ENCODE assay signal across 9 cellular contexts in the genomic region with DNA sequence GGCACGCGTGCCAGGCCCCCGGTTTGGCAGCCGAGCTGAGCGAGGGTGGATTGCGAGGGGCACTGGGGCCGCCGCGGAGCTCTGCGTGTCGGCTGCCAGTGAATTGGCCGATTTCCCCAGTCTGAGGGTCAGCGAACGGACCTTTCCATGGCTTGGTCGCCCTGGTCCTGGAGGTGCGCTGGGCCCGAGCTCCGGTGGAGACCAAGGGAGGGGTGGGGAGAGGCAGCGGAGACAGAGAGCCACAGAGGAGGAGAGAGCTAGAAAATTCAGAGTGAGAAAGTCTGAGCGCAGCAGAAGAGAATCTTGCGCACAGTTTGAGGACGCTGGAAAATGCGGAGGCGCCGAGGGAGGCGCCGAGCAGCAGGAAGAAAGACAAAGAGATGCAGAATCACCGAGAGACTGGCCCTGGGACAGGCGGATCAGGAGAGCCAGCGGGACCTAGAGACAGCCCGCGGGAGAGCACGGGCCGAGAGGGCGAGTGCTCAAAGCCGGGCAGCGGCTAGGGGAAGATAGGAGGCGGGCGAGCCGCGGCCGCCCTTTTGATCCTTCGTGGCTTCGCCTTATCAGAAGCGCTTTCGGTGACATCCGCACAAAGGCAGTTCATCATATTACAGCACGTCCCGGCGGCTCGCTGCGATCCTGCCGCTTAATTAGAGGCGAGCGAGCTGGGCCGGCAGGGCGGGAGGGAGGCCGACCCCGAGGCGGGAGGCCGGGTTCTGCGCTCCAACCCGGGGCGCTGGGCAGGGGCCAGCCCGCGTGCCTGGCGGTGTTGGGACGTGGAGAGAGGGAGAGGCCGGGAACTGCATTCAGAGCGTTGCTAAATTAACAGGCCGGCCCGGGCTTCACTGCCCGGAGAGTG. TPM values are rescaled to one million over a fixed set of nuclear protein-coding genes. Genes with fewer than 3 reads are reported as not detected.
DNase-seq lines count a peak whose midpoint lies in the region; ATAC-seq, FAIRE-seq and TF ChIP-seq lines count a peak whose summit lies in the region.
"Had no signal": no experiment of that assay in that cellular context is flagged by ENCODE, and none has a peak within 500 bp of the region (broad histone marks: within the 10 kb centered on the region; RNA-seq: fewer than 3 reads in every experiment).

No MANE protein-coding gene starts in this region.

- peaks cover 3% of the 10 kb centered on the region for H4K20me1 ChIP-seq in keratinocyte (ENCODE audit: control insufficient read depth, extremely low read depth, insufficient read depth, low read length)

- peak overlapping the region in 2 of 3 experiments; percentile 40 to 46 for H3K4me3 ChIP-seq in keratinocyte (ENCODE audit: control insufficient read depth in 2 of 3, extremely low read depth in 1 of 3, insufficient read depth in 2 of 3, low read depth in 1 of 3, low read length in 3 of 3)

- no peaks in the 10 kb centered on the region for H3K36me3 Mint-ChIP-seq in osteocyte (ENCODE audit: unreplicated experiment)

- no peak overlapping the region for H3K9ac ChIP-seq in keratinocyte (ENCODE audit: control insufficient read depth, extremely low read depth, insufficient read depth, low read length)

- no peak overlapping the region for H2AFZ ChIP-seq in keratinocyte (ENCODE audit: control insufficient read depth, low read length)

- H3K27ac ChIP-seq in keratinocyte (ENCODE audit: control insufficient read depth, insufficient read depth, low read length) = no peak overlapping the region

- H3K4me3 Mint-ChIP-seq in osteocyte (ENCODE audit: unreplicated experiment) = no peak overlapping the region

- H3K4me2 ChIP-seq in keratinocyte (ENCODE audit: control insufficient read depth, extremely low read depth, insufficient read depth, low read depth, low read length) = peak overlapping the region; percentile 71

- DNase-seq in stimulated activated CD4-positive, alpha-beta T cell treated with anti-CD3 and anti-CD28 coated beads, Interleukin-15, amount 100 ng/mL, for 24 hours = peak; percentile 41
- no peak for DNase-seq in stimulated activated CD4-positive, alpha-beta T cell treated with anti-CD3 and anti-CD28 coated beads, Interleukin-12 subunit alpha, Interleukin-12 subunit beta, amount 100 ng/mL, for 4 hours
- no peak for DNase-seq in keratinocyte (ENCODE audit: low read depth, low spot score)
- DNase-seq in urothelium cell line (ENCODE audit: low spot score) = peak; percentile 20
- DNase-seq in LoVo (ENCODE audit: low spot score) = no peak
- no peak for DNase-seq in SIG-M5 (lab: John Stamatoyannopoulos, UW)
- DNase-seq in osteocyte (ENCODE audit: extremely low spot score, unreplicated experiment) = no peak

- ATAC-seq in SK-N-SH treated with all-trans-retinoic acid at 6 μM for 48 hours = peak; percentile 22

- peaks cover 12% of the 10 kb centered on the region for H3K4me1 Mint-ChIP-seq in osteocyte (ENCODE audit: unreplicated experiment)

- H3K27ac Mint-ChIP-seq in osteocyte (ENCODE audit: unreplicated experiment) = no peak overlapping the region

- no peaks in the 10 kb centered on the region for H3K9me3 ChIP-seq in keratinocyte (ENCODE audit: control insufficient read depth, low read depth, low read length)

- no peaks in the 10 kb centered on the region for H3K9me1 ChIP-seq in keratinocyte (ENCODE audit: control insufficient read depth, extremely low read depth, insufficient read depth, low read length)

- no peaks in the 10 kb centered on the region for H3K79me2 ChIP-seq in keratinocyte (ENCODE audit: control insufficient read depth, insufficient read depth, low read length)

- peaks cover 85% of the 10 kb centered on the region for H3K27me3 Mint-ChIP-seq in osteocyte (ENCODE audit: unreplicated experiment)

- FAIRE-seq in keratinocyte (lab: Jason Lieb, UNC) = no peak
- FAIRE-seq in urothelium cell line (lab: Jason Lieb, UNC) = no peak

- dilution Hi-C loops in keratinocyte (cut with MboI; ENCODE audit: extremely low pct_ligation_motif_present, low sequenced_read_pairs) = no loop called here

- no peak for TF ChIP-seq CTCF in keratinocyte (optimal IDR thresholded peaks at IDR 0.05 in 1 of 3, IDR thresholded peaks at IDR 0.05 in 1 of 3, conservative IDR thresholded peaks at IDR 0.05 in 1 of 3; ENCODE audit: extremely low read depth in 1 of 3, insufficient read depth in 2 of 3, low read length in 3 of 3)
- no peak for TF ChIP-seq CTCF in osteocyte (IDR thresholded peaks at IDR 0.05)

- H3K9me3 Mint-ChIP-seq in osteocyte (ENCODE audit: unreplicated experiment) = no peaks in the 10 kb centered on the region

- H3K4me1 ChIP-seq in keratinocyte (ENCODE audit: control insufficient read depth, extremely low read depth, insufficient read depth, low read length) = peaks cover 5% of the 10 kb centered on the region

- H3K27me3 ChIP-seq in keratinocyte (ENCODE audit: control insufficient read depth, extremely low read depth, insufficient read depth, low read length) = peaks cover 96% of the 10 kb centered on the region

- no peaks in the 10 kb centered on the region for H3K36me3 ChIP-seq in keratinocyte (ENCODE audit: control insufficient read depth in 2 of 2, extremely low read depth in 1 of 2, insufficient read depth in 2 of 2, low read length in 2 of 2)

TF ChIP-seq in SK-N-SH treated with all-trans-retinoic acid at 6 μM for 48 hours, 23 proteins besides CTCF, POLR2A, EP300 and RAD21:
- TF ChIP-seq ZC3H10 (CRISPR knock-in tag; IDR thresholded peaks at IDR 0.05) = no peak
- no peak for TF ChIP-seq ZFP30 (CRISPR knock-in tag; IDR thresholded peaks at IDR 0.05)
- TF ChIP-seq TCF4 (CRISPR knock-in tag; IDR thresholded peaks at IDR 0.05; ENCODE audit: borderline replicate concordance) = no peak
- TF ChIP-seq, protein P1, sequence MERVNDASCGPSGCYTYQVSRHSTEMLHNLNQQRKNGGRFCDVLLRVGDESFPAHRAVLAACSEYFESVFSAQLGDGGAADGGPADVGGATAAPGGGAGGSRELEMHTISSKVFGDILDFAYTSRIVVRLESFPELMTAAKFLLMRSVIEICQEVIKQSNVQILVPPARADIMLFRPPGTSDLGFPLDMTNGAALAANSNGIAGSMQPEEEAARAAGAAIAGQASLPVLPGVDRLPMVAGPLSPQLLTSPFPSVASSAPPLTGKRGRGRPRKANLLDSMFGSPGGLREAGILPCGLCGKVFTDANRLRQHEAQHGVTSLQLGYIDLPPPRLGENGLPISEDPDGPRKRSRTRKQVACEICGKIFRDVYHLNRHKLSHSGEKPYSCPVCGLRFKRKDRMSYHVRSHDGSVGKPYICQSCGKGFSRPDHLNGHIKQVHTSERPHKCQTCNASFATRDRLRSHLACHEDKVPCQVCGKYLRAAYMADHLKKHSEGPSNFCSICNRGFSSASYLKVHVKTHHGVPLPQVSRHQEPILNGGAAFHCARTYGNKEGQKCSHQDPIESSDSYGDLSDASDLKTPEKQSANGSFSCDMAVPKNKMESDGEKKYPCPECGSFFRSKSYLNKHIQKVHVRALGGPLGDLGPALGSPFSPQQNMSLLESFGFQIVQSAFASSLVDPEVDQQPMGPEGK (CRISPR knock-in tag; IDR thresholded peaks at IDR 0.05; ENCODE audit: borderline replicate concordance) = no peak
- TF ChIP-seq ZNF565 (CRISPR knock-in tag; conservative IDR thresholded peaks at IDR 0.05; ENCODE audit: low read depth) = no peak
TF ChIP-seq in SK-N-SH treated with all-trans-retinoic acid at 6 μM for 48 hours: peak in this region for 0.

RNA-seq across cellular contexts. Expression of a gene that starts 12.7 kb away (rescaled TPM):
- polyA plus RNA-seq in keratinocyte = not detected in 3 replicates
- not detected for polyA plus RNA-seq in keratinocyte (2011; ENCODE audit: low read depth)
- polyA plus RNA-seq in keratinocyte (2011; cell fraction: cytosol; rRNA removed) = not detected in 2 replicates
- polyA plus RNA-seq in keratinocyte (2011; cell fraction: nucleus; rRNA removed) = not detected in 2 replicates
- not detected in 2 replicates for polyA plus RNA-seq in keratinocyte (2012; ENCODE audit: low replicate concordance)
- 0.03 TPM in 1 of 3 replicates, not detected in the others for polyA minus RNA-seq in keratinocyte
- not detected for polyA minus RNA-seq in keratinocyte (2011; cell fraction: cytosol; rRNA and poly(A)+ RNA removed)
- not detected in 2 replicates for polyA minus RNA-seq in keratinocyte (2011; cell fraction: nucleus; rRNA and poly(A)+ RNA removed)
- total RNA-seq in osteocyte = not detected in 2 replicates
- total RNA-seq: renal cortical epithelial cell had no signal

Comparison
In these comparisons a context has a peak if more than half of its experiments do, and no peak if none do; other contexts are left out.
1. DNase-seq: peak in stimulated activated CD4-positive, alpha-beta T cell treated with anti-CD3 and anti-CD28 coated beads, Interleukin-15, amount 100 ng/mL, for 24 hours (single experiment) and urothelium cell line (single experiment); none in stimulated activated CD4-positive, alpha-beta T cell treated with anti-CD3 and anti-CD28 coated beads, Interleukin-12 subunit alpha, Interleukin-12 subunit beta, amount 100 ng/mL, for 4 hours (single experiment), keratinocyte (single experiment), LoVo (single experiment), SIG-M5 (single experiment) and osteocyte (single experiment).